ENCODE assay signal across 1 cellular context in the genomic region with DNA sequence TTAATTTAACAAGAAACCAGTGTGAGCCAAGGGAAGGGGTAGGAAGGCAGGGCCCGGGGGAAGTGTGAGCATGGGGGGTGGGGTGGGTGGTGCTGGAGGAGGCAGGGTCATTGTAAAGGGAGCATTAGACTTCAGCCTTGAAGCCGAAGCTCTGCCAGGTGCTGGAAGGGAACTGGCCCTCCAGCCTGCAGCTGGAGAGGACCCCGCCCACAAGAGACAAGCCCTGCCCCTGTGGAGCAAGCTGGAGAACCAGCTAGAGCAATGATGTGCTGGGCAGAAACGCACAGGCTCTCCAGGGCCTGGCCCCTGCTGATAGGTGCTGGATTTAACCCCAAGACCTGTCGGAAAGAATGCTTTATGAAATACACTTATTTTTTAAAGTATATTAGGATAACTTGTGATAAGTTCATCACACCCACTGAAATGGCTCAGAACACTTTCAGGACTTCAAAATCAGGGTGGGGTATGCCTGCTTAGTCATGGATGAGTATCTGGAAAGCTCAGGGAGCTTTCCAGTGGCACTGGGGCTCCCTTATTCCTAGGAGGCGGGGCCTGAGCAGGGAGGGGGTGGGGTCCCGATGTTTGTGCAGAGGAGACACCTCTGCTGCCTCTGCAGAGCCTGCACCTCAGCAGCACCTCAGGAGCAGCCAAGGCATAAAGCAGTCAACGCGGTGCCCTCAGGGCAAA.
TF ChIP-seq lines count a peak whose summit lies in the region.

No MANE protein-coding gene starts in this region.

TF ChIP-seq in K562, 482 proteins besides CTCF, POLR2A, EP300 and RAD21 (continued from another document):
- TF ChIP-seq E2F8 (IDR thresholded peaks at IDR 0.05; ENCODE audit: low read depth, partially characterized antibody) (no peak), PTRF (tag; IDR thresholded peaks at IDR 0.05) (no peak), ZNF24 (IDR thresholded peaks at IDR 0.05) (no peak), SRSF3 (IDR thresholded peaks at IDR 0.05; ENCODE audit: insufficient read depth, low read length) (no peak), NR0B1 (IDR thresholded peaks at IDR 0.05; ENCODE audit: partially characterized antibody) (no peak), HMG20A (CRISPR knock-in tag; conservative IDR thresholded peaks at IDR 0.05) (no peak), ARID3B (CRISPR knock-in tag; IDR thresholded peaks at IDR 0.05; ENCODE audit: borderline replicate concordance) (no peak), ZNF3 (CRISPR knock-in tag; IDR thresholded peaks at IDR 0.05) (no peak), SMARCB1 (IDR thresholded peaks at IDR 0.05; ENCODE audit: insufficient read length, low read depth) (no peak)
- TF ChIP-seq, protein P1, sequence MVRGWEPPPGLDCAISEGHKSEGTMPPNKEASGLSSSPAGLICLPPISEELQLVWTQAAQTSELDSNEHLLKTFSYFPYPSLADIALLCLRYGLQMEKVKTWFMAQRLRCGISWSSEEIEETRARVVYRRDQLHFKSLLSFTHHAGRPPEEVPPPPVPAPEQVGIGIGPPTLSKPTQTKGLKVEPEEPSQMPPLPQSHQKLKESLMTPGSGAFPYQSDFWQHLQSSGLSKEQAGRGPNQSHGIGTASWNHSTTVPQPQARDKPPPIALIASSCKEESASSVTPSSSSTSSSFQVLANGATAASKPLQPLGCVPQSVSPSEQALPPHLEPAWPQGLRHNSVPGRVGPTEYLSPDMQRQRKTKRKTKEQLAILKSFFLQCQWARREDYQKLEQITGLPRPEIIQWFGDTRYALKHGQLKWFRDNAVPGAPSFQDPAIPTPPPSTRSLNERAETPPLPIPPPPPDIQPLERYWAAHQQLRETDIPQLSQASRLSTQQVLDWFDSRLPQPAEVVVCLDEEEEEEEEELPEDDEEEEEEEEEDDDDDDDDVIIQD (CRISPR knock-in tag; IDR thresholded peaks at IDR 0.05): no peak
TF ChIP-seq in K562: peak in this region for 0.
